21 cellular contexts compared by ENCODE assay signal in genomic region chr9:97911970-97912369, GRCh38. TPM values are rescaled to one million over a fixed set of nuclear protein-coding genes. Genes with fewer than 3 reads are reported as not detected.
DNase-seq lines count a peak whose midpoint lies in the region; ATAC-seq, FAIRE-seq and TF ChIP-seq lines count a peak whose summit lies in the region.
"Had no signal": no experiment of that assay in that cellular context is flagged by ENCODE, and none has a peak within 500 bp of the region (broad histone marks: within the 10 kb centered on the region; RNA-seq: fewer than 3 reads in every experiment).

No MANE protein-coding gene starts in this region.

- no peak overlapping the region for H3K4me2 ChIP-seq in keratinocyte (ENCODE audit: control insufficient read depth, extremely low read depth, insufficient read depth, low read depth, low read length)

- H3K27me3 Mint-ChIP-seq in activated CD8-positive, alpha-beta T cell treated with anti-CD3 and anti-CD28 coated beads for 36 hours, result no peaks in the 10 kb centered on the region
- H3K27me3 Mint-ChIP-seq in activated CD8-positive, alpha-beta T cell treated with anti-CD3 and anti-CD28 coated beads, Interleukin-2, amount 10 ng/mL, durations not matched to agents 7 days and 5 days (ENCODE audit: low read depth), result no peaks in the 10 kb centered on the region
- H3K27me3 Mint-ChIP-seq in T-cell, result no peaks in the 10 kb centered on the region

- no peaks in the 10 kb centered on the region for H3K79me2 ChIP-seq in keratinocyte (ENCODE audit: control insufficient read depth, insufficient read depth, low read length)

- H3K4me3 Mint-ChIP-seq in activated CD8-positive, alpha-beta T cell treated with anti-CD3 and anti-CD28 coated beads for 36 hours, result no peak overlapping the region
- no peak overlapping the region for H3K4me3 Mint-ChIP-seq in activated CD8-positive, alpha-beta T cell treated with anti-CD3 and anti-CD28 coated beads, Interleukin-2, amount 10 ng/mL, durations not matched to agents 7 days and 5 days
- no peak overlapping the region for H3K4me3 Mint-ChIP-seq in T-cell
- H3K4me3 Mint-ChIP-seq in stimulated activated effector memory CD8-positive, alpha-beta T cell treated with anti-CD3 and anti-CD28 coated beads, Interleukin-12 subunit alpha, Interleukin-12 subunit beta, amount 100 ng/mL, for 72 hours, result no peak overlapping the region

- FAIRE-seq in keratinocyte (lab: Jason Lieb, UNC), result peak; percentile 46
- FAIRE-seq: H1 had no signal

- POLR2A ChIA-PET in activated CD8-positive, alpha-beta T cell treated with anti-CD3 and anti-CD28 coated beads for 36 hours (lab: Charles Lee), result interaction anchor here (8.8 kb wide), 1 partner anchor 9 kb away, joined by 86 read pairs; the partner anchor contains the start of gene TRMO
- POLR2A ChIA-PET in activated CD8-positive, alpha-beta T cell treated with anti-CD3 and anti-CD28 coated beads, Interleukin-2, amount 10 ng/mL, durations not matched to agents 7 days and 5 days (lab: Charles Lee), result interaction anchor here (0.9 to 2.9 kb wide), 2 partner anchors 9 to 10 kb away, joined by 3 to 10 read pairs; partner anchors contain the start of gene TRMO
- POLR2A ChIA-PET in T-cell (lab: Charles Lee), result interaction anchor here (0.5 to 3.0 kb wide), 3 partner anchors 9 to 345 kb away, joined by 3 to 16 read pairs (median 7); partner anchors contain the start of gene TRMO (in 1 of the 2)

- H4K20me1 ChIP-seq in keratinocyte (ENCODE audit: control insufficient read depth, extremely low read depth, insufficient read depth, low read length), result no peaks in the 10 kb centered on the region

- no peak for ATAC-seq in activated CD8-positive, alpha-beta T cell treated with anti-CD3 and anti-CD28 coated beads for 36 hours
- no peak for ATAC-seq in activated CD8-positive, alpha-beta T cell treated with anti-CD3 and anti-CD28 coated beads, Interleukin-2, amount 10 ng/mL, durations not matched to agents 7 days and 5 days
- ATAC-seq in T-cell (replicated peaks in 1 of 4), result no peak
- no peak for ATAC-seq in stimulated activated effector memory CD8-positive, alpha-beta T cell treated with anti-CD3 and anti-CD28 coated beads, Interleukin-12 subunit alpha, Interleukin-12 subunit beta, amount 100 ng/mL, for 72 hours
- ATAC-seq in HG03039 (IDR thresholded peaks at IDR 0.05; ENCODE audit: unreplicated experiment), result no peak
- ATAC-seq in foreskin keratinocyte, result no peak

- H3K27ac Mint-ChIP-seq in activated CD8-positive, alpha-beta T cell treated with anti-CD3 and anti-CD28 coated beads for 36 hours, result peak overlapping the region; percentile 32
- H3K27ac Mint-ChIP-seq in activated CD8-positive, alpha-beta T cell treated with anti-CD3 and anti-CD28 coated beads, Interleukin-2, amount 10 ng/mL, durations not matched to agents 7 days and 5 days, result no peak overlapping the region
- H3K27ac Mint-ChIP-seq in T-cell, result peak overlapping the region; percentile 93 to 96
- H3K27ac Mint-ChIP-seq in stimulated activated effector memory CD8-positive, alpha-beta T cell treated with anti-CD3 and anti-CD28 coated beads, Interleukin-12 subunit alpha, Interleukin-12 subunit beta, amount 100 ng/mL, for 72 hours, result peak overlapping the region; percentile 66

- H3K4me1 Mint-ChIP-seq in activated CD8-positive, alpha-beta T cell treated with anti-CD3 and anti-CD28 coated beads for 36 hours (ENCODE audit: low read depth), result peaks cover 50% of the 10 kb centered on the region
- peaks cover 33% of the 10 kb centered on the region for H3K4me1 Mint-ChIP-seq in activated CD8-positive, alpha-beta T cell treated with anti-CD3 and anti-CD28 coated beads, Interleukin-2, amount 10 ng/mL, durations not matched to agents 7 days and 5 days (ENCODE audit: low read depth)
- peaks cover 88 to 91% (median 91%) of the 10 kb centered on the region in 3 donors for H3K4me1 Mint-ChIP-seq in T-cell
- H3K4me1 Mint-ChIP-seq in stimulated activated effector memory CD8-positive, alpha-beta T cell treated with anti-CD3 and anti-CD28 coated beads, Interleukin-12 subunit alpha, Interleukin-12 subunit beta, amount 100 ng/mL, for 72 hours, result peaks cover 62% of the 10 kb centered on the region

- H3K9me3 Mint-ChIP-seq in activated CD8-positive, alpha-beta T cell treated with anti-CD3 and anti-CD28 coated beads for 36 hours, result no peaks in the 10 kb centered on the region
- H3K9me3 Mint-ChIP-seq in activated CD8-positive, alpha-beta T cell treated with anti-CD3 and anti-CD28 coated beads, Interleukin-2, amount 10 ng/mL, durations not matched to agents 7 days and 5 days (ENCODE audit: insufficient read depth), result no peaks in the 10 kb centered on the region
- no peaks in the 10 kb centered on the region for H3K9me3 Mint-ChIP-seq in T-cell
- H3K9me3 Mint-ChIP-seq in stimulated activated effector memory CD8-positive, alpha-beta T cell treated with anti-CD3 and anti-CD28 coated beads, Interleukin-12 subunit alpha, Interleukin-12 subunit beta, amount 100 ng/mL, for 72 hours, result no peaks in the 10 kb centered on the region

- no peak overlapping the region for H3K9ac ChIP-seq in keratinocyte (ENCODE audit: control insufficient read depth, extremely low read depth, insufficient read depth, low read length)

- no peaks in the 10 kb centered on the region for H3K9me1 ChIP-seq in keratinocyte (ENCODE audit: control insufficient read depth, extremely low read depth, insufficient read depth, low read length)

- DNase-seq in activated CD8-positive, alpha-beta T cell treated with anti-CD3 and anti-CD28 coated beads for 36 hours, result no peak
- DNase-seq in activated CD8-positive, alpha-beta T cell treated with anti-CD3 and anti-CD28 coated beads, Interleukin-2, amount 10 ng/mL, durations not matched to agents 7 days and 5 days, result no peak
- DNase-seq in T-cell (no peak), keratinocyte (ENCODE audit: low read depth, low spot score) (no peak), foreskin keratinocyte (no peak)
- no peak for DNase-seq in stimulated activated effector memory CD8-positive, alpha-beta T cell treated with anti-CD3 and anti-CD28 coated beads, Interleukin-12 subunit alpha, Interleukin-12 subunit beta, amount 100 ng/mL, for 72 hours (ENCODE audit: low spot score in 2 of 2)
- no peak for DNase-seq in activated effector memory CD4-positive, alpha-beta T cell treated with anti-CD3 and anti-CD28 coated beads, Interleukin-2, amount 50 U/mL, for 16 hours
- DNase-seq: BE2C, DMS79 treated with DMSO at 0.1 percent for 48 hours, KG1, NCI-H1105 treated with DMSO at 0.1 percent for 48 hours, NCI-H1694 treated with DMSO at 0.1 percent for 48 hours, NCI-H2227 treated with DMSO at 0.1 percent for 48 hours, NCI-H510A treated with DMSO at 0.1 percent for 48 hours, NCI-H774, SHP77 had no signal

- CTCF ChIA-PET in activated CD8-positive, alpha-beta T cell treated with anti-CD3 and anti-CD28 coated beads for 36 hours (lab: Charles Lee), result interaction anchor here (3.5 to 7.1 kb wide), 2 partner anchors 10 to 12 kb away, joined by 32 to 77 read pairs; partner anchors contain the start of gene TRMO
- CTCF ChIA-PET in activated CD8-positive, alpha-beta T cell treated with anti-CD3 and anti-CD28 coated beads, Interleukin-2, amount 10 ng/mL, durations not matched to agents 7 days and 5 days (lab: Charles Lee), result interaction anchor here (1.0 to 6.4 kb wide), 3 partner anchors 11 to 21 kb away, joined by 4 to 28 read pairs (median 4); no protein-coding TSS in a partner anchor
- CTCF ChIA-PET in T-cell (lab: Charles Lee), result interaction anchor here in 1 of 2 donors (1.2 to 1.6 kb wide), 3 partner anchors 9 to 11 kb away, joined by 3 to 6 read pairs (median 5); no protein-coding TSS in a partner anchor

- H3K4me1 ChIP-seq in keratinocyte (ENCODE audit: control insufficient read depth, extremely low read depth, insufficient read depth, low read length), result peaks cover 25% of the 10 kb centered on the region
- peaks cover 12% of the 10 kb centered on the region for H3K4me1 ChIP-seq in foreskin keratinocyte
- H3K4me1 ChIP-seq: BE2C had no signal

- peaks cover 0 to 5% of the 10 kb centered on the region in 2 experiments for H3K36me3 ChIP-seq in keratinocyte (ENCODE audit: control insufficient read depth in 2 of 2, extremely low read depth in 1 of 2, insufficient read depth in 2 of 2, low read length in 2 of 2)

- H3K27ac ChIP-seq in keratinocyte (ENCODE audit: control insufficient read depth, insufficient read depth, low read length) (no peak overlapping the region), foreskin keratinocyte (no peak overlapping the region)

- TF ChIP-seq CTCF in activated CD8-positive, alpha-beta T cell treated with anti-CD3 and anti-CD28 coated beads for 36 hours (IDR thresholded peaks at IDR 0.05), result no peak
- TF ChIP-seq CTCF in keratinocyte (optimal IDR thresholded peaks at IDR 0.05 in 1 of 3, IDR thresholded peaks at IDR 0.05 in 1 of 3, conservative IDR thresholded peaks at IDR 0.05 in 1 of 3; ENCODE audit: extremely low read depth in 1 of 3, insufficient read depth in 2 of 3, low read length in 3 of 3) (no peak), foreskin keratinocyte (conservative IDR thresholded peaks at IDR 0.05) (no peak)

- H2AFZ ChIP-seq in keratinocyte (ENCODE audit: control insufficient read depth, low read length), result no peak overlapping the region

- H3K27me3 ChIP-seq in keratinocyte (ENCODE audit: control insufficient read depth, extremely low read depth, insufficient read depth, low read length), result no peaks in the 10 kb centered on the region
- no peaks in the 10 kb centered on the region for H3K27me3 ChIP-seq in foreskin keratinocyte
- H3K27me3 ChIP-seq: BE2C had no signal

- no peak overlapping the region for H3K4me3 ChIP-seq in keratinocyte (ENCODE audit: control insufficient read depth in 2 of 3, extremely low read depth in 1 of 3, insufficient read depth in 2 of 3, low read depth in 1 of 3, low read length in 3 of 3)

- H3K9me3 ChIP-seq in keratinocyte (ENCODE audit: control insufficient read depth, low read depth, low read length), result no peaks in the 10 kb centered on the region
- H3K9me3 ChIP-seq: BE2C had no signal

- intact Hi-C loops in activated CD8-positive, alpha-beta T cell treated with anti-CD3 and anti-CD28 coated beads for 36 hours (cut with micrococcal nuclease), result no loop called here

- dilution Hi-C loops in keratinocyte (cut with MboI; ENCODE audit: extremely low pct_ligation_motif_present, low sequenced_read_pairs), result no loop called here

- peaks cover 56% of the 10 kb centered on the region for H3K36me3 Mint-ChIP-seq in activated CD8-positive, alpha-beta T cell treated with anti-CD3 and anti-CD28 coated beads for 36 hours (ENCODE audit: low read depth)
- H3K36me3 Mint-ChIP-seq in activated CD8-positive, alpha-beta T cell treated with anti-CD3 and anti-CD28 coated beads, Interleukin-2, amount 10 ng/mL, durations not matched to agents 7 days and 5 days (ENCODE audit: low read depth), result peaks cover 69% of the 10 kb centered on the region
- peaks cover 82% of the 10 kb centered on the region for H3K36me3 Mint-ChIP-seq in T-cell
- peaks cover 89% of the 10 kb centered on the region for H3K36me3 Mint-ChIP-seq in stimulated activated effector memory CD8-positive, alpha-beta T cell treated with anti-CD3 and anti-CD28 coated beads, Interleukin-12 subunit alpha, Interleukin-12 subunit beta, amount 100 ng/mL, for 72 hours

RNA-seq across cellular contexts. Expression of gene TRMO, which starts 10.3 kb away (rescaled TPM):
- 10 to 100 TPM; 12.6 to 13.3 TPM for total RNA-seq in activated CD8-positive, alpha-beta T cell treated with anti-CD3 and anti-CD28 coated beads for 36 hours
- 10 to 100 TPM; 18.7 to 19.2 TPM for total RNA-seq in activated CD8-positive, alpha-beta T cell treated with anti-CD3 and anti-CD28 coated beads, Interleukin-2, amount 10 ng/mL, durations not matched to agents 7 days and 5 days
- total RNA-seq in T-cell, result 10 to 100 TPM; 38.8 to 47.4 (median 44.7) TPM
- 13.9 to 19.4 TPM (median 17.0 TPM) in 3 replicates for polyA plus RNA-seq in keratinocyte
- polyA plus RNA-seq in keratinocyte (2011; ENCODE audit: low read depth), result 13.0 TPM
- polyA plus RNA-seq in keratinocyte (2011; cell fraction: cytosol; rRNA removed), result 10.3 and 22.5 TPM in 2 replicates
- 21.1 and 22.6 TPM in 2 replicates for polyA plus RNA-seq in keratinocyte (2011; cell fraction: nucleus; rRNA removed)
- 9.4 and 11.3 TPM in 2 replicates for polyA plus RNA-seq in keratinocyte (2012; ENCODE audit: low replicate concordance)
- polyA minus RNA-seq in keratinocyte, result 6.7 to 13.3 TPM (median 6.7 TPM) in 3 replicates
- 5.9 TPM for polyA minus RNA-seq in keratinocyte (2011; cell fraction: cytosol; rRNA and poly(A)+ RNA removed)
- polyA minus RNA-seq in keratinocyte (2011; cell fraction: nucleus; rRNA and poly(A)+ RNA removed), result 5.5 and 9.4 TPM in 2 replicates
- total RNA-seq in foreskin keratinocyte, result 10.3 and 11.4 TPM in 2 replicates
- 6.2 and 7.9 TPM in 2 replicates for polyA plus RNA-seq in foreskin keratinocyte

RNA-seq across cellular contexts. Expression of gene HEMGN, which starts 26.0 kb away (rescaled TPM):
- 1 to 10 TPM; 1.2 to 1.4 TPM for total RNA-seq in activated CD8-positive, alpha-beta T cell treated with anti-CD3 and anti-CD28 coated beads for 36 hours
- total RNA-seq in activated CD8-positive, alpha-beta T cell treated with anti-CD3 and anti-CD28 coated beads, Interleukin-2, amount 10 ng/mL, durations not matched to agents 7 days and 5 days, result 1 to 10 TPM; 1.2 to 1.6 TPM
- total RNA-seq in T-cell (1 to 10 TPM; 1.3 to 3.7 (median 1.7) TPM), foreskin keratinocyte (not detected in 2 replicates)
- polyA plus RNA-seq in keratinocyte (0.02 TPM in 1 of 3 replicates, not detected in the others), foreskin keratinocyte (not detected in 2 replicates)
- not detected for polyA plus RNA-seq in keratinocyte (2011; ENCODE audit: low read depth)
- polyA plus RNA-seq in keratinocyte (2011; cell fraction: cytosol; rRNA removed), result not detected in 2 replicates
- not detected in 2 replicates for polyA plus RNA-seq in keratinocyte (2011; cell fraction: nucleus; rRNA removed)
- polyA plus RNA-seq in keratinocyte (2012; ENCODE audit: low replicate concordance), result not detected in 2 replicates
- not detected in 3 replicates for polyA minus RNA-seq in keratinocyte
- polyA minus RNA-seq in keratinocyte (2011; cell fraction: cytosol; rRNA and poly(A)+ RNA removed), result not detected
- not detected in 2 replicates for polyA minus RNA-seq in keratinocyte (2011; cell fraction: nucleus; rRNA and poly(A)+ RNA removed)
- total RNA-seq: A172, H1, HT-29, RPMI7951 had no signal
- polyA plus RNA-seq: H1 had no signal

RNA-seq across cellular contexts. Expression of gene FOXE1, which starts 58.9 kb away (rescaled TPM):
- under 1 TPM in 1 of 2 experiments, not detected in 1; 0.09 TPM for total RNA-seq in activated CD8-positive, alpha-beta T cell treated with anti-CD3 and anti-CD28 coated beads for 36 hours
- under 1 TPM in 1 of 2 experiments, not detected in 1; 0.08 TPM for total RNA-seq in activated CD8-positive, alpha-beta T cell treated with anti-CD3 and anti-CD28 coated beads, Interleukin-2, amount 10 ng/mL, durations not matched to agents 7 days and 5 days
- total RNA-seq in T-cell, result under 1 TPM in 4 of 5 donors, not detected in 1; 0.06 to 0.14 (median 0.11) TPM
- 0.97 to 1.9 TPM (median 1.1 TPM) in 3 replicates for polyA plus RNA-seq in keratinocyte
- polyA plus RNA-seq in keratinocyte (2011; ENCODE audit: low read depth), result 2.5 TPM
- polyA plus RNA-seq in keratinocyte (2011; cell fraction: cytosol; rRNA removed), result 1.1 and 1.4 TPM in 2 replicates
- 3.1 and 4.7 TPM in 2 replicates for polyA plus RNA-seq in keratinocyte (2011; cell fraction: nucleus; rRNA removed)
- polyA plus RNA-seq in keratinocyte (2012; ENCODE audit: low replicate concordance), result 1.9 and 2.1 TPM in 2 replicates
- polyA minus RNA-seq in keratinocyte, result 0.58 to 1.0 TPM (median 0.92 TPM) in 3 replicates
- 3.6 TPM for polyA minus RNA-seq in keratinocyte (2011; cell fraction: cytosol; rRNA and poly(A)+ RNA removed)
- polyA minus RNA-seq in keratinocyte (2011; cell fraction: nucleus; rRNA and poly(A)+ RNA removed), result 3.6 and 5.1 TPM in 2 replicates
- 0.17 and 0.32 TPM in 2 replicates for total RNA-seq in foreskin keratinocyte
- 0.09 and 0.30 TPM in 2 replicates for polyA plus RNA-seq in foreskin keratinocyte
- total RNA-seq: A172, H1, HT-29, RPMI7951 had no signal
